Comparison of ENCODE assay signal across 13 cellular contexts in genomic region chr2:38394041-38394440, GRCh38. TPM values are rescaled to one million over a fixed set of nuclear protein-coding genes. Genes with fewer than 3 reads are reported as not detected.
A peak's percentile ranks its signal among the peaks of the same experiment; 100 is the strongest.
DNase-seq lines count a peak whose midpoint lies in the region; ATAC-seq and TF ChIP-seq lines count a peak whose summit lies in the region.
"Had no signal": no experiment of that assay in that cellular context is flagged by ENCODE, and none has a peak within 500 bp of the region (broad histone marks: within the 10 kb centered on the region; RNA-seq: fewer than 3 reads in every experiment).

No MANE protein-coding gene starts in this region.

- ATAC-seq in foreskin keratinocyte, result no peak
- no peak for ATAC-seq in HG02678 (IDR thresholded peaks at IDR 0.05; ENCODE audit: unreplicated experiment)
- no peak for ATAC-seq in HG03039 (IDR thresholded peaks at IDR 0.05; ENCODE audit: unreplicated experiment)

- TF ChIP-seq CTCF in HEK293 (tag by site-specific recombination; IDR thresholded peaks at IDR 0.05) (no peak), OCI-LY7 (conservative IDR thresholded peaks at IDR 0.05; ENCODE audit: low read length) (no peak), foreskin keratinocyte (conservative IDR thresholded peaks at IDR 0.05) (no peak), suprapubic skin (IDR thresholded peaks at IDR 0.05) (no peak)

- no peak overlapping the region for H3K4me3 ChIP-seq in HEK293 (ENCODE audit: low read depth, low read length)
- H3K4me3 ChIP-seq in OCI-LY7 (ENCODE audit: low read depth, low read length, poor library complexity, severe bottlenecking), result no peak overlapping the region
- no peak overlapping the region for H3K4me3 ChIP-seq in suprapubic skin
- H3K4me3 ChIP-seq: HAP-1, SJSA1 had no signal

- H3K36me3 ChIP-seq in HEK293 (ENCODE audit: control insufficient read depth in 2 of 2, insufficient read depth in 1 of 2, low read length in 2 of 2), result no peaks in the 10 kb centered on the region
- H3K36me3 ChIP-seq in OCI-LY7 (ENCODE audit: insufficient read depth, low read length), result no peaks in the 10 kb centered on the region
- no peaks in the 10 kb centered on the region for H3K36me3 ChIP-seq in suprapubic skin
- H3K36me3 ChIP-seq: HAP-1, SJSA1 had no signal

- peak overlapping the region; percentile 96; the same call in 1 of the 2 replicates for H2AFZ ChIP-seq in OCI-LY7 (ENCODE audit: low read length)

- no peaks in the 10 kb centered on the region for H3K79me2 ChIP-seq in OCI-LY7 (ENCODE audit: insufficient read depth, low read depth, low read length)

- peaks cover 21% of the 10 kb centered on the region for H3K4me1 ChIP-seq in HEK293 (ENCODE audit: control insufficient read depth, insufficient read depth, low read length)
- peaks cover 40% of the 10 kb centered on the region for H3K4me1 ChIP-seq in OCI-LY7 (ENCODE audit: insufficient read depth, low read length, poor library complexity, severe bottlenecking)
- H3K4me1 ChIP-seq in foreskin keratinocyte, result peaks cover 13% of the 10 kb centered on the region
- peaks cover 21% of the 10 kb centered on the region for H3K4me1 ChIP-seq in suprapubic skin

- no peak for TF ChIP-seq EP300 in suprapubic skin (IDR thresholded peaks at IDR 0.05)

- no peak for TF ChIP-seq POLR2A in suprapubic skin (IDR thresholded peaks at IDR 0.05)

- H4K20me1 ChIP-seq in OCI-LY7 (ENCODE audit: insufficient read depth, low read length), result no peaks in the 10 kb centered on the region

- no peaks in the 10 kb centered on the region for H3K9me2 ChIP-seq in OCI-LY7 (ENCODE audit: insufficient read depth, low read length)

- H3K9me3 ChIP-seq in HEK293 (ENCODE audit: control insufficient read depth, insufficient read depth, low read depth, low read length) (no peaks in the 10 kb centered on the region), OCI-LY7 (ENCODE audit: low read length) (no peaks in the 10 kb centered on the region), suprapubic skin (no peaks in the 10 kb centered on the region)
- H3K9me3 ChIP-seq: HAP-1, SJSA1 had no signal

- H3K27ac ChIP-seq in HEK293 (ENCODE audit: extremely low read depth, low read depth, low read length) (peak overlapping the region; percentile 77), OCI-LY7 (ENCODE audit: low read depth, low read length, poor library complexity, severe bottlenecking) (no peak overlapping the region), foreskin keratinocyte (peak overlapping the region; percentile 66), suprapubic skin (peak overlapping the region; percentile 29)
- H3K27ac ChIP-seq: SJSA1 had no signal

- intact Hi-C loops in OCI-LY7 (cut with micrococcal nuclease; ENCODE audit: unreplicated experiment), result no loop called here

- DNase-seq in OCI-LY7 (ENCODE audit: low spot score), result no peak
- DNase-seq in foreskin keratinocyte, result no peak
- DNase-seq in suprapubic skin (ENCODE audit: low spot score in 2 of 2), result no peak
- DNase-seq in NCI-H1436 treated with DMSO at 0.1 percent for 48 hours (lab: John Stamatoyannopoulos, UW), result no peak
- DNase-seq: ACHN, AML-193, COR-L47, NCI-H187 treated with DMSO at 0.1 percent for 48 hours had no signal

- WGBS in suprapubic skin, result 96% methylated on average over 2 of the region's 2 CpGs

- H3K27me3 ChIP-seq in foreskin keratinocyte, result no peaks in the 10 kb centered on the region
- no peaks in the 10 kb centered on the region for H3K27me3 ChIP-seq in suprapubic skin
- H3K27me3 ChIP-seq: SJSA1 had no signal

- CTCF ChIA-PET in HEK293 (lab: Yijun Ruan, JAX), result interaction anchor here (0.6 to 1.3 kb wide), 7 partner anchors 10 to 272 kb away, joined by 3 to 8 read pairs (median 4); no protein-coding TSS in a partner anchor
- CTCF ChIA-PET in OCI-LY7 (lab: Charles Lee; ENCODE audit: unreplicated experiment), result no interaction called here

- POLR2A ChIA-PET in HEK293 (lab: Yijun Ruan, JAX) (interaction anchor here (0.7 kb wide), 2 partner anchors 27 to 357 kb away, joined by 5 to 8 read pairs; no protein-coding TSS in a partner anchor), OCI-LY7 (lab: Charles Lee) (interaction anchor here (0.5 to 4.2 kb wide), 4 partner anchors 11 to 277 kb away, joined by 3 to 14 read pairs (median 4); no protein-coding TSS in a partner anchor)

- no TSS peak for BruUV-seq in OCI-LY7 (replicated peaks; lab: Mats Ljungman, UMichigan)

- H3K4me2 ChIP-seq in OCI-LY7 (ENCODE audit: low read length), result peak overlapping the region; percentile 51

TF ChIP-seq in HEK293, 187 proteins besides CTCF, POLR2A, EP300 and RAD21 (continues in another document):
- TF ChIP-seq KLF7 (tag by site-specific recombination; IDR thresholded peaks at IDR 0.05; ENCODE audit: borderline replicate concordance), result no peak
- TF ChIP-seq HOXC10 (CRISPR knock-in tag; IDR thresholded peaks at IDR 0.05), result no peak
- no peak for TF ChIP-seq ZNF140 (tag by site-specific recombination; IDR thresholded peaks at IDR 0.05)
- TF ChIP-seq IKZF3 (tag by site-specific recombination; IDR thresholded peaks at IDR 0.05), result no peak
- no peak for TF ChIP-seq ZNF175 (tag by site-specific recombination; IDR thresholded peaks at IDR 0.05)
- no peak for TF ChIP-seq ZNF394 (tag by site-specific recombination; IDR thresholded peaks at IDR 0.05; ENCODE audit: borderline replicate concordance)
- TF ChIP-seq, protein P1, sequence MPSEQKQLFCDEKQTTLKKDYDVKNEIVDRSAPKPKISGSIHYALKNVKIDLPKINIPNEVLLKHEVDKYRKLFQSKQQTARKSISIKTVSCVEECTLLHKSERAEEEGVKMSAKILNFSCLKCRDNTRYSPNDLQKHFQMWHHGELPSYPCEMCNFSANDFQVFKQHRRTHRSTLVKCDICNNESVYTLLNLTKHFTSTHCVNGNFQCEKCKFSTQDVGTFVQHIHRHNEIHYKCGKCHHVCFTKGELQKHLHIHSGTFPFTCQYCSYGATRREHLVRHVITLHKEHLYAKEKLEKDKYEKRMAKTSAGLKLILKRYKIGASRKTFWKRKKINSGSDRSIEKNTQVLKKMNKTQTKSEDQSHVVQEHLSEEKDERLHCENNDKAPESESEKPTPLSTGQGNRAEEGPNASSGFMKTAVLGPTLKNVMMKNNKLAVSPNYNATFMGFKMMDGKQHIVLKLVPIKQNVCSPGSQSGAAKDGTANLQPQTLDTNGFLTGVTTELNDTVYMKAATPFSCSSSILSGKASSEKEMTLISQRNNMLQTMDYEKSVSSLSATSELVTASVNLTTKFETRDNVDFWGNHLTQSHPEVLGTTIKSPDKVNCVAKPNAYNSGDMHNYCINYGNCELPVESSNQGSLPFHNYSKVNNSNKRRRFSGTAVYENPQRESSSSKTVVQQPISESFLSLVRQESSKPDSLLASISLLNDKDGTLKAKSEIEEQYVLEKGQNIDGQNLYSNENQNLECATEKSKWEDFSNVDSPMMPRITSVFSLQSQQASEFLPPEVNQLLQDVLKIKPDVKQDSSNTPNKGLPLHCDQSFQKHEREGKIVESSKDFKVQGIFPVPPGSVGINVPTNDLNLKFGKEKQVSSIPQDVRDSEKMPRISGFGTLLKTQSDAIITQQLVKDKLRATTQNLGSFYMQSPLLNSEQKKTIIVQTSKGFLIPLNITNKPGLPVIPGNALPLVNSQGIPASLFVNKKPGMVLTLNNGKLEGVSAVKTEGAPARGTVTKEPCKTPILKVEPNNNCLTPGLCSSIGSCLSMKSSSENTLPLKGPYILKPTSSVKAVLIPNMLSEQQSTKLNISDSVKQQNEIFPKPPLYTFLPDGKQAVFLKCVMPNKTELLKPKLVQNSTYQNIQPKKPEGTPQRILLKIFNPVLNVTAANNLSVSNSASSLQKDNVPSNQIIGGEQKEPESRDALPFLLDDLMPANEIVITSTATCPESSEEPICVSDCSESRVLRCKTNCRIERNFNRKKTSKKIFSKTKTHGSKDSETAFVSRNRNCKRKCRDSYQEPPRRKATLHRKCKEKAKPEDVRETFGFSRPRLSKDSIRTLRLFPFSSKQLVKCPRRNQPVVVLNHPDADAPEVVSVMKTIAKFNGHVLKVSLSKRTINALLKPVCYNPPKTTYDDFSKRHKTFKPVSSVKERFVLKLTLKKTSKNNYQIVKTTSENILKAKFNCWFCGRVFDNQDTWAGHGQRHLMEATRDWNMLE (tag by site-specific recombination; conservative IDR thresholded peaks at IDR 0.05; ENCODE audit: low read depth), result no peak
- TF ChIP-seq KLF8 (tag by site-specific recombination; IDR thresholded peaks at IDR 0.05), result no peak
- TF ChIP-seq, protein P2, sequence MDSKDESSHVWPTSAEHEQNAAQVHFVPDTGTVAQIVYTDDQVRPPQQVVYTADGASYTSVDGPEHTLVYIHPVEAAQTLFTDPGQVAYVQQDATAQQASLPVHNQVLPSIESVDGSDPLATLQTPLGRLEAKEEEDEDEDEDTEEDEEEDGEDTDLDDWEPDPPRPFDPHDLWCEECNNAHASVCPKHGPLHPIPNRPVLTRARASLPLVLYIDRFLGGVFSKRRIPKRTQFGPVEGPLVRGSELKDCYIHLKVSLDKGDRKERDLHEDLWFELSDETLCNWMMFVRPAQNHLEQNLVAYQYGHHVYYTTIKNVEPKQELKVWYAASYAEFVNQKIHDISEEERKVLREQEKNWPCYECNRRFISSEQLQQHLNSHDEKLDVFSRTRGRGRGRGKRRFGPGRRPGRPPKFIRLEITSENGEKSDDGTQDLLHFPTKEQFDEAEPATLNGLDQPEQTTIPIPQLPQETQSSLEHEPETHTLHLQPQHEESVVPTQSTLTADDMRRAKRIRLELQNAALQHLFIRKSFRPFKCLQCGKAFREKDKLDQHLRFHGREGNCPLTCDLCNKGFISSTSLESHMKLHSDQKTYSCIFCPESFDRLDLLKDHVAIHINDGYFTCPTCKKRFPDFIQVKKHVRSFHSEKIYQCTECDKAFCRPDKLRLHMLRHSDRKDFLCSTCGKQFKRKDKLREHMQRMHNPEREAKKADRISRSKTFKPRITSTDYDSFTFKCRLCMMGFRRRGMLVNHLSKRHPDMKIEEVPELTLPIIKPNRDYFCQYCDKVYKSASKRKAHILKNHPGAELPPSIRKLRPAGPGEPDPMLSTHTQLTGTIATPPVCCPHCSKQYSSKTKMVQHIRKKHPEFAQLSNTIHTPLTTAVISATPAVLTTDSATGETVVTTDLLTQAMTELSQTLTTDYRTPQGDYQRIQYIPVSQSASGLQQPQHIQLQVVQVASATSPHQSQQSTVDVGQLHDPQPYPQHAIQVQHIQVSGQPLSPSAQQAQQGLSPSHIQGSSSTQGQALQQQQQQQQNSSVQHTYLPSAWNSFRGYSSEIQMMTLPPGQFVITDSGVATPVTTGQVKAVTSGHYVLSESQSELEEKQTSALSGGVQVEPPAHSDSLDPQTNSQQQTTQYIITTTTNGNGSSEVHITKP (tag by site-specific recombination; IDR thresholded peaks at IDR 0.05), result no peak
- no peak for TF ChIP-seq GFI1B (tag by site-specific recombination; IDR thresholded peaks at IDR 0.05)

RNA-seq across cellular contexts. Expression of gene ATL2, which starts 17.0 kb away (rescaled TPM):
- total RNA-seq in OCI-LY7 (2014; rRNA removed; shearing (Covaris generic)), result 142 and 166 TPM in 2 replicates
- 135 and 148 TPM in 2 replicates for total RNA-seq in OCI-LY7 (2022)
- 51.2 and 62.0 TPM in 2 replicates for total RNA-seq in foreskin keratinocyte
- 13.1 and 17.6 TPM in 2 replicates for polyA plus RNA-seq in foreskin keratinocyte
- 100 to 1,000 TPM; 144 to 230 (median 170) TPM for total RNA-seq in suprapubic skin
